Comparison of ENCODE assay signal across 12 cellular contexts in genomic region chr10:114681542-114681941, GRCh38. TPM values are rescaled to one million over a fixed set of nuclear protein-coding genes. Genes with fewer than 3 reads are reported as not detected.
DNase-seq lines count a peak whose midpoint lies in the region; ATAC-seq and TF ChIP-seq lines count a peak whose summit lies in the region.
"Had no signal": no experiment of that assay in that cellular context is flagged by ENCODE, and none has a peak within 500 bp of the region (broad histone marks: within the 10 kb centered on the region; RNA-seq: fewer than 3 reads in every experiment).

No MANE protein-coding gene starts in this region.

- CTCF ChIA-PET in activated CD8-positive, alpha-beta T cell treated with anti-CD3 and anti-CD28 coated beads, Interleukin-2, amount 10 ng/mL, durations not matched to agents 7 days and 5 days (lab: Charles Lee): no interaction called here

- H3K9me3 Mint-ChIP-seq in nephron: no peaks in the 10 kb centered on the region
- H3K9me3 Mint-ChIP-seq in activated CD8-positive, alpha-beta T cell treated with anti-CD3 and anti-CD28 coated beads, Interleukin-2, amount 10 ng/mL, durations not matched to agents 7 days and 5 days (ENCODE audit: insufficient read depth): no peaks in the 10 kb centered on the region
- H3K9me3 Mint-ChIP-seq: CD4-positive, alpha-beta T cell had no signal

- H3K36me3 Mint-ChIP-seq in nephron (ENCODE audit: low read depth): no peaks in the 10 kb centered on the region
- no peaks in the 10 kb centered on the region for H3K36me3 Mint-ChIP-seq in activated CD8-positive, alpha-beta T cell treated with anti-CD3 and anti-CD28 coated beads, Interleukin-2, amount 10 ng/mL, durations not matched to agents 7 days and 5 days (ENCODE audit: low read depth)

- H3K27me3 ChIP-seq in SJSA1 (replicated peaks) (no peaks in the 10 kb centered on the region), HAP-1 (ENCODE audit: low read depth) (no peaks in the 10 kb centered on the region)
- H3K27me3 ChIP-seq: sigmoid colon had no signal

- in situ Hi-C loops in HAP-1 (cut with MboI; ENCODE audit: low sequenced_read_pairs): no loop called here

- peaks cover 46% of the 10 kb centered on the region for H3K4me1 Mint-ChIP-seq in nephron
- no peaks in the 10 kb centered on the region for H3K4me1 Mint-ChIP-seq in activated CD8-positive, alpha-beta T cell treated with anti-CD3 and anti-CD28 coated beads, Interleukin-2, amount 10 ng/mL, durations not matched to agents 7 days and 5 days (ENCODE audit: low read depth)

- H3K9me3 ChIP-seq in SJSA1 (replicated peaks) (no peaks in the 10 kb centered on the region), HAP-1 (no peaks in the 10 kb centered on the region)
- H3K9me3 ChIP-seq: sigmoid colon had no signal

- no peaks in the 10 kb centered on the region for H3K27me3 Mint-ChIP-seq in nephron (ENCODE audit: low read depth)
- H3K27me3 Mint-ChIP-seq in activated CD8-positive, alpha-beta T cell treated with anti-CD3 and anti-CD28 coated beads, Interleukin-2, amount 10 ng/mL, durations not matched to agents 7 days and 5 days (ENCODE audit: low read depth): peaks cover 8% of the 10 kb centered on the region
- H3K27me3 Mint-ChIP-seq: CD4-positive, alpha-beta T cell had no signal

- H3K4me3 ChIP-seq in SJSA1 (no peak overlapping the region), HAP-1 (no peak overlapping the region)
- H3K4me3 ChIP-seq: sigmoid colon had no signal

- no peaks in the 10 kb centered on the region for H3K36me3 ChIP-seq in SJSA1
- H3K36me3 ChIP-seq in HAP-1 (replicated peaks): no peaks in the 10 kb centered on the region
- H3K36me3 ChIP-seq: sigmoid colon had no signal

- POLR2A ChIA-PET in activated CD8-positive, alpha-beta T cell treated with anti-CD3 and anti-CD28 coated beads, Interleukin-2, amount 10 ng/mL, durations not matched to agents 7 days and 5 days (lab: Charles Lee): no interaction called here

- TF ChIP-seq CTCF in nephron (IDR thresholded peaks at IDR 0.05; ENCODE audit: unreplicated experiment in 3 of 3): no peak

- peak; percentile 32 for DNase-seq in HPDE6-E6E7 (ENCODE audit: extremely low spot score)
- DNase-seq in SJSA1 (ENCODE audit: low read depth in 1 of 2, low spot score in 2 of 2): peak; percentile 64 to 69
- no peak for DNase-seq in HAP-1 (ENCODE audit: low spot score in 2 of 2)
- DNase-seq in activated CD8-positive, alpha-beta T cell treated with anti-CD3 and anti-CD28 coated beads, Interleukin-2, amount 10 ng/mL, durations not matched to agents 7 days and 5 days: no peak
- DNase-seq in GDM1 (lab: John Stamatoyannopoulos, UW): no peak
- DNase-seq: CD4-positive, alpha-beta T cell; NCI-H446; sigmoid colon; SW 1271 had no signal

- no peak overlapping the region for H3K4me3 Mint-ChIP-seq in nephron
- H3K4me3 Mint-ChIP-seq in activated CD8-positive, alpha-beta T cell treated with anti-CD3 and anti-CD28 coated beads, Interleukin-2, amount 10 ng/mL, durations not matched to agents 7 days and 5 days: no peak overlapping the region
- H3K4me3 Mint-ChIP-seq: CD4-positive, alpha-beta T cell had no signal

- ATAC-seq in esophagus mucosa (peak; percentile 81), GM21737 (IDR thresholded peaks at IDR 0.05; ENCODE audit: unreplicated experiment) (no peak)
- no peak for ATAC-seq in activated CD8-positive, alpha-beta T cell treated with anti-CD3 and anti-CD28 coated beads, Interleukin-2, amount 10 ng/mL, durations not matched to agents 7 days and 5 days

- H3K27ac ChIP-seq in SJSA1: peak overlapping the region; percentile 85

- peak overlapping the region; percentile 77 to 93 (median 88) for H3K27ac Mint-ChIP-seq in nephron
- H3K27ac Mint-ChIP-seq in activated CD8-positive, alpha-beta T cell treated with anti-CD3 and anti-CD28 coated beads, Interleukin-2, amount 10 ng/mL, durations not matched to agents 7 days and 5 days: no peak overlapping the region
- H3K27ac Mint-ChIP-seq: CD4-positive, alpha-beta T cell had no signal

- peaks cover 73% of the 10 kb centered on the region for H3K4me1 ChIP-seq in SJSA1 (replicated peaks)
- H3K4me1 ChIP-seq in HAP-1: peaks cover 23% of the 10 kb centered on the region

RNA-seq across cellular contexts. Expression of gene ABLIM1, which starts 23.5 kb away (rescaled TPM):
- total RNA-seq in SJSA1 (2014; rRNA removed; shearing (Covaris generic)): 5.4 and 10.4 TPM in 2 replicates
- 304 TPM for total RNA-seq in esophagus mucosa
- total RNA-seq in activated CD8-positive, alpha-beta T cell treated with anti-CD3 and anti-CD28 coated beads, Interleukin-2, amount 10 ng/mL, durations not matched to agents 7 days and 5 days: 10 to 100 TPM; 62.3 to 64.1 TPM

Comparison
In these comparisons a context has a peak if more than half of its experiments do, and no peak if none do; other contexts are left out.
1. DNase-seq: peak in HPDE6-E6E7 (single experiment) and SJSA1 (2 of 2); none in HAP-1 (0 of 2), activated CD8-positive, alpha-beta T cell treated with anti-CD3 and anti-CD28 coated beads, Interleukin-2, amount 10 ng/mL, durations not matched to agents 7 days and 5 days (single experiment) and GDM1 (single experiment).